In genomic region chr5:146334074-146334533, GRCh38 we compare ENCODE assay signal across 16 cellular contexts. TPM values are rescaled to one million over a fixed set of nuclear protein-coding genes. Genes with fewer than 3 reads are reported as not detected.
"Had no signal": no experiment of that assay in that cellular context is flagged by ENCODE, and none has a peak within 500 bp of the region (broad histone marks: within the 10 kb centered on the region; RNA-seq: fewer than 3 reads in every experiment).

No MANE protein-coding gene starts in this region.

- H3K36me3 Mint-ChIP-seq: activated naive CD8-positive, alpha-beta T cell had no signal

- ATAC-seq: activated T-cell treated with anti-CD3 and anti-CD28 coated beads, Interleukin-2, amount 50 U/mL, for 72 hours; body of pancreas; left lung; naive thymus-derived CD4-positive, alpha-beta T cell; stimulated activated effector memory CD8-positive, alpha-beta T cell treated with anti-CD3 and anti-CD28 coated beads, Interleukin-12 subunit alpha, Interleukin-12 subunit beta, amount 100 ng/mL, for 72 hours had no signal

- H3K4me3 Mint-ChIP-seq: activated B cell treated with CpG ODN at 0.5 μM for 24 hours; activated CD4-positive, alpha-beta T cell treated with anti-CD3 and anti-CD28 coated beads, Interleukin-2, amount 10 ng/mL, durations not matched to agents 24 days and 14 days; activated naive CD8-positive, alpha-beta T cell; activated T-cell treated with anti-CD3 and anti-CD28 coated beads, Interleukin-2, amount 50 U/mL, for 72 hours; naive thymus-derived CD4-positive, alpha-beta T cell; stimulated activated effector memory CD8-positive, alpha-beta T cell treated with anti-CD3 and anti-CD28 coated beads, Interleukin-12 subunit alpha, Interleukin-12 subunit beta, amount 100 ng/mL, for 72 hours had no signal

- H3K27ac ChIP-seq: body of pancreas, colonic mucosa, left lung had no signal

- H3K4me1 ChIP-seq: body of pancreas, colonic mucosa, left lung had no signal

- DNase-seq: activated B cell treated with CpG ODN at 0.5 μM for 24 hours; activated CD4-positive, alpha-beta T cell treated with anti-CD3 and anti-CD28 coated beads, Interleukin-2, amount 10 ng/mL, durations not matched to agents 24 days and 14 days; activated CD8-positive, alpha-beta memory T cell treated with anti-CD3 and anti-CD28 coated beads, Interleukin-2, amount 50 U/mL, for 48 hours; activated gamma-delta T cell; activated T-cell treated with anti-CD3 and anti-CD28 coated beads, Interleukin-2, amount 50 U/mL, for 72 hours; amygdala; body of pancreas; caudate nucleus; colonic mucosa; effector CD4-positive, alpha-beta T cell; foreskin fibroblast; left lung; mammary epithelial cell; naive thymus-derived CD4-positive, alpha-beta T cell had no signal

- H3K9me3 ChIP-seq: body of pancreas, colonic mucosa, left lung had no signal

- H3K27ac Mint-ChIP-seq: activated B cell treated with CpG ODN at 0.5 μM for 24 hours; activated CD4-positive, alpha-beta T cell treated with anti-CD3 and anti-CD28 coated beads, Interleukin-2, amount 10 ng/mL, durations not matched to agents 24 days and 14 days; activated naive CD8-positive, alpha-beta T cell; activated T-cell treated with anti-CD3 and anti-CD28 coated beads, Interleukin-2, amount 50 U/mL, for 72 hours; stimulated activated effector memory CD8-positive, alpha-beta T cell treated with anti-CD3 and anti-CD28 coated beads, Interleukin-12 subunit alpha, Interleukin-12 subunit beta, amount 100 ng/mL, for 72 hours had no signal

- H3K4me3 ChIP-seq: body of pancreas, colonic mucosa, left lung had no signal

- H3K4me1 Mint-ChIP-seq: activated CD4-positive, alpha-beta T cell treated with anti-CD3 and anti-CD28 coated beads, Interleukin-2, amount 10 ng/mL, durations not matched to agents 24 days and 14 days had no signal

- H3K9me3 Mint-ChIP-seq: activated B cell treated with CpG ODN at 0.5 μM for 24 hours; activated CD4-positive, alpha-beta T cell treated with anti-CD3 and anti-CD28 coated beads, Interleukin-2, amount 10 ng/mL, durations not matched to agents 24 days and 14 days; activated T-cell treated with anti-CD3 and anti-CD28 coated beads, Interleukin-2, amount 50 U/mL, for 72 hours; stimulated activated effector memory CD8-positive, alpha-beta T cell treated with anti-CD3 and anti-CD28 coated beads, Interleukin-12 subunit alpha, Interleukin-12 subunit beta, amount 100 ng/mL, for 72 hours had no signal

- H3K36me3 ChIP-seq: colonic mucosa, left lung had no signal

RNA-seq across cellular contexts. Expression of gene POU4F3, which starts 4.5 kb away (rescaled TPM):
- total RNA-seq: activated B cell treated with CpG ODN at 0.5 μM for 24 hours; activated T-cell treated with anti-CD3 and anti-CD28 coated beads, Interleukin-2, amount 50 U/mL, for 72 hours; colonic mucosa; left lung; mammary epithelial cell had no signal
